Comparison of ENCODE assay signal across 19 cellular contexts in the genomic region with DNA sequence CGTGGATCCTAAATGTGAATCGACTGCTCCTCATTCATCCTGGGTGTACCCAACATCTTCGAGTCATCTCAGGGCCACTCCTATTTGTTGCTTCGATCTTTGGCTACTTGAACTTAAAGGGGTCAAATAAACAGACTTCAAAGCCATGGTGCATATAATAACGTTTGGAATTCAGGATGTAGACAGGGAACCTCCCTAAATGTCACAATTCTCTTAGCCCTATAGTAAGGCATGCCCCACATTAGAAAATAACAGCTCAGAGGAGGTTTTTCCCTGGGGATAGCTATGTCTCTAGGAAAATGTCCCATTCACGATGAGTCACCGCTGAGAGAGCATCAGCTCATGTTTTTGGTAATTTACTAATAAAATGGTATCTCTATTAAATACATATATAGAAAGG. TPM values are rescaled to one million over a fixed set of nuclear protein-coding genes. Genes with fewer than 3 reads are reported as not detected.
DNase-seq lines count a peak whose midpoint lies in the region; ATAC-seq and TF ChIP-seq lines count a peak whose summit lies in the region.
"Had no signal": no experiment of that assay in that cellular context is flagged by ENCODE, and none has a peak within 500 bp of the region (broad histone marks: within the 10 kb centered on the region; RNA-seq: fewer than 3 reads in every experiment).

No MANE protein-coding gene starts in this region.

- peaks cover 35% of the 10 kb centered on the region for H3K27me3 ChIP-seq in gastroesophageal sphincter
- no peaks in the 10 kb centered on the region for H3K27me3 ChIP-seq in body of pancreas
- H3K27me3 ChIP-seq: adrenal gland, right lobe of liver had no signal

- H3K36me3 ChIP-seq in gastroesophageal sphincter, result no peaks in the 10 kb centered on the region
- no peaks in the 10 kb centered on the region for H3K36me3 ChIP-seq in body of pancreas (replicated peaks in 1 of 2; ENCODE audit: insufficient read depth in 1 of 2, low read depth in 2 of 2)
- H3K36me3 ChIP-seq: adrenal gland, right lobe of liver, thoracic aorta had no signal

- H3K27ac ChIP-seq in gastroesophageal sphincter, result no peak overlapping the region
- no peak overlapping the region for H3K27ac ChIP-seq in body of pancreas
- H3K27ac ChIP-seq: adrenal gland, C4-2B, KMS-11, right lobe of liver, thoracic aorta had no signal

- no peaks in the 10 kb centered on the region for H3K9me3 Mint-ChIP-seq in activated CD8-positive, alpha-beta memory T cell treated with anti-CD3 and anti-CD28 coated beads, Interleukin-2, amount 10 ng/mL, durations not matched to agents 7 days and 5 days (ENCODE audit: low read depth)
- H3K9me3 Mint-ChIP-seq: activated T-helper 17 cell treated with anti-CD3 and anti-CD28 coated beads, Interleukin-2, amount 50 U/mL, for 72 hours; WTC11 had no signal

- ATAC-seq in gastroesophageal sphincter (no peak), body of pancreas (no peak)
- no peak for ATAC-seq in activated CD8-positive, alpha-beta memory T cell treated with anti-CD3 and anti-CD28 coated beads, Interleukin-2, amount 10 ng/mL, durations not matched to agents 7 days and 5 days
- ATAC-seq: activated T-helper 17 cell treated with anti-CD3 and anti-CD28 coated beads, Interleukin-2, amount 50 U/mL, for 72 hours; left colon; right lobe of liver; WTC11 had no signal

- H3K4me3 Mint-ChIP-seq in activated CD8-positive, alpha-beta memory T cell treated with anti-CD3 and anti-CD28 coated beads, Interleukin-2, amount 10 ng/mL, durations not matched to agents 7 days and 5 days, result no peak overlapping the region
- H3K4me3 Mint-ChIP-seq: activated T-helper 17 cell treated with anti-CD3 and anti-CD28 coated beads, Interleukin-2, amount 50 U/mL, for 72 hours; WTC11 had no signal

- intact Hi-C loops in body of pancreas (cut with DNase I), result no loop called here

- H3K4me1 ChIP-seq in gastroesophageal sphincter (peaks cover 0 to 14% (median 3%) of the 10 kb centered on the region in 3 donors), body of pancreas (no peaks in the 10 kb centered on the region)
- H3K4me1 ChIP-seq: adrenal gland, right lobe of liver had no signal

- H3K4me3 ChIP-seq in gastroesophageal sphincter (no peak overlapping the region), body of pancreas (no peak overlapping the region)
- H3K4me3 ChIP-seq: adrenal gland, right lobe of liver, thoracic aorta had no signal

- H3K27me3 Mint-ChIP-seq in activated CD8-positive, alpha-beta memory T cell treated with anti-CD3 and anti-CD28 coated beads, Interleukin-2, amount 10 ng/mL, durations not matched to agents 7 days and 5 days, result peaks cover 19% of the 10 kb centered on the region

- H3K27ac Mint-ChIP-seq in activated CD8-positive, alpha-beta memory T cell treated with anti-CD3 and anti-CD28 coated beads, Interleukin-2, amount 10 ng/mL, durations not matched to agents 7 days and 5 days, result no peak overlapping the region
- H3K27ac Mint-ChIP-seq: activated T-helper 17 cell treated with anti-CD3 and anti-CD28 coated beads, Interleukin-2, amount 50 U/mL, for 72 hours; WTC11 had no signal

- DNase-seq in Daoy (ENCODE audit: low read depth), result peak; percentile 30
- peak; percentile 26 for DNase-seq in NCI-H226
- DNase-seq in dedifferentiated amniotic fluid mesenchymal stem cell (ENCODE audit: extremely low spot score), result peak; percentile 59
- peak; percentile 7 for DNase-seq in renal cortical epithelial cell (ENCODE audit: low read depth)
- DNase-seq in body of pancreas, result no peak
- DNase-seq in SIG-M5 treated with dmso at 0.1 percent for 504 hours (lab: John Stamatoyannopoulos, UW; ENCODE audit: unreplicated experiment), result no peak
- DNase-seq in activated CD8-positive, alpha-beta memory T cell treated with anti-CD3 and anti-CD28 coated beads, Interleukin-2, amount 10 ng/mL, durations not matched to agents 7 days and 5 days, result no peak
- DNase-seq: adrenal gland; left colon; occipital lobe; right lobe of liver; stimulated activated CD4-positive, alpha-beta T cell treated with anti-CD3 and anti-CD28 coated beads, Interleukin-2, amount 100 ng/mL, for 48 hours; T-helper 1 cell had no signal

- TF ChIP-seq POLR2A in gastroesophageal sphincter (IDR thresholded peaks at IDR 0.05), result no peak
- TF ChIP-seq POLR2A in body of pancreas (IDR thresholded peaks at IDR 0.05), result no peak

- WGBS in gastroesophageal sphincter (ENCODE audit: low coverage in 1 of 2), 2 donors, result 39 to 73% methylated on average over 2 to 7 of the region's 7 CpGs
- WGBS in body of pancreas, 2 donors, result 62 to 63% methylated on average over 7 of the region's 7 CpGs

- no peaks in the 10 kb centered on the region for H3K4me1 Mint-ChIP-seq in activated CD8-positive, alpha-beta memory T cell treated with anti-CD3 and anti-CD28 coated beads, Interleukin-2, amount 10 ng/mL, durations not matched to agents 7 days and 5 days
- H3K4me1 Mint-ChIP-seq: activated T-helper 17 cell treated with anti-CD3 and anti-CD28 coated beads, Interleukin-2, amount 50 U/mL, for 72 hours had no signal

- H3K9me3 ChIP-seq in gastroesophageal sphincter, result no peaks in the 10 kb centered on the region
- H3K9me3 ChIP-seq in body of pancreas, result no peaks in the 10 kb centered on the region
- H3K9me3 ChIP-seq: adrenal gland, right lobe of liver, thoracic aorta had no signal

- CTCF ChIA-PET in activated CD8-positive, alpha-beta memory T cell treated with anti-CD3 and anti-CD28 coated beads, Interleukin-2, amount 10 ng/mL, durations not matched to agents 7 days and 5 days (lab: Charles Lee), result interaction anchor here (0.9 kb wide), 1 partner anchor 55 kb away, joined by 5 read pairs; no protein-coding TSS in a partner anchor

- TF ChIP-seq CTCF in gastroesophageal sphincter (IDR thresholded peaks at IDR 0.05) (no peak), body of pancreas (IDR thresholded peaks at IDR 0.05) (no peak)

- TF ChIP-seq EP300 in gastroesophageal sphincter (IDR thresholded peaks at IDR 0.05), result no peak

- no peaks in the 10 kb centered on the region for H3K36me3 Mint-ChIP-seq in activated CD8-positive, alpha-beta memory T cell treated with anti-CD3 and anti-CD28 coated beads, Interleukin-2, amount 10 ng/mL, durations not matched to agents 7 days and 5 days
- H3K36me3 Mint-ChIP-seq: WTC11 had no signal

RNA-seq across cellular contexts. Expression of a gene that starts 54.8 kb away (rescaled TPM):
- total RNA-seq in Daoy (2014; rRNA removed; shearing (Covaris generic)), result 0.34 and 0.80 TPM in 2 replicates
- total RNA-seq in renal cortical epithelial cell (0.69 and 0.75 TPM in 2 replicates), gastroesophageal sphincter (10 to 100 TPM in 1 of 4 donors, 1 to 10 TPM in 3; 1.4 to 16.1 (median 6.0) TPM), body of pancreas (1 to 10 TPM; 1.6 to 1.8 TPM)
- total RNA-seq in activated CD8-positive, alpha-beta memory T cell treated with anti-CD3 and anti-CD28 coated beads, Interleukin-2, amount 10 ng/mL, durations not matched to agents 7 days and 5 days, result not detected

Comparison
In these comparisons a context has a peak if more than half of its experiments do, and no peak if none do; other contexts are left out.
1. DNase-seq: peak in Daoy (single experiment), NCI-H226 (single experiment), dedifferentiated amniotic fluid mesenchymal stem cell (single experiment) and renal cortical epithelial cell (single experiment); none in body of pancreas (0 of 4), SIG-M5 treated with dmso at 0.1 percent for 504 hours (single experiment) and activated CD8-positive, alpha-beta memory T cell treated with anti-CD3 and anti-CD28 coated beads, Interleukin-2, amount 10 ng/mL, durations not matched to agents 7 days and 5 days (single experiment).